ENCODE assay signal across 17 cellular contexts in genomic region chr12:40469736-40470135, GRCh38.
"Had no signal": no experiment of that assay in that cellular context is flagged by ENCODE, and none has a peak within 500 bp of the region (broad histone marks: within the 10 kb centered on the region; RNA-seq: fewer than 3 reads in every experiment).

No MANE protein-coding gene starts in this region.

- H3K4me3 Mint-ChIP-seq: activated CD4-positive, alpha-beta memory T cell treated with anti-CD3 and anti-CD28 coated beads for 36 hours; activated CD8-positive, alpha-beta memory T cell treated with anti-CD3 and anti-CD28 coated beads, Interleukin-2, amount 10 ng/mL, durations not matched to agents 7 days and 5 days; immature natural killer cell; mesothelial cell of epicardium; neural crest cell had no signal

- H3K4me1 ChIP-seq: gastrocnemius medialis, heart left ventricle, prostate gland, stomach had no signal

- H3K27me3 Mint-ChIP-seq: activated CD4-positive, alpha-beta memory T cell treated with anti-CD3 and anti-CD28 coated beads for 36 hours; activated CD8-positive, alpha-beta memory T cell treated with anti-CD3 and anti-CD28 coated beads, Interleukin-2, amount 10 ng/mL, durations not matched to agents 7 days and 5 days had no signal

- DNase-seq: activated CD4-positive, alpha-beta memory T cell treated with anti-CD3 and anti-CD28 coated beads for 36 hours; activated CD8-positive, alpha-beta memory T cell treated with anti-CD3 and anti-CD28 coated beads, Interleukin-2, amount 10 ng/mL, durations not matched to agents 7 days and 5 days; activated naive CD4-positive, alpha-beta T cell treated with anti-CD3 and anti-CD28 coated beads, Interleukin-2, amount 50 U/mL, for 16 hours; activated T-cell treated with anti-CD3 and anti-CD28 coated beads, Interleukin-2, amount 50 U/mL, for 1 hour; erythroblast; gastrocnemius medialis; heart left ventricle; immature natural killer cell; right cardiac atrium; stomach; WERI-Rb-1 had no signal

- H3K27ac ChIP-seq: gastrocnemius medialis, heart left ventricle, prostate gland, stomach, thoracic aorta, WERI-Rb-1 had no signal

- H3K9me3 Mint-ChIP-seq: activated CD4-positive, alpha-beta memory T cell treated with anti-CD3 and anti-CD28 coated beads for 36 hours; mesothelial cell of epicardium; neural crest cell had no signal

- H3K4me2 ChIP-seq: smooth muscle cell had no signal

- H3K9me3 ChIP-seq: gastrocnemius medialis, heart left ventricle, prostate gland, stomach, thoracic aorta had no signal

- H3K27ac Mint-ChIP-seq: activated CD4-positive, alpha-beta memory T cell treated with anti-CD3 and anti-CD28 coated beads for 36 hours; activated CD8-positive, alpha-beta memory T cell treated with anti-CD3 and anti-CD28 coated beads, Interleukin-2, amount 10 ng/mL, durations not matched to agents 7 days and 5 days; immature natural killer cell; mesothelial cell of epicardium had no signal

- H3K4me3 ChIP-seq: gastrocnemius medialis, heart left ventricle, lung, prostate gland, smooth muscle cell, stomach, thoracic aorta had no signal

- H3K36me3 Mint-ChIP-seq: activated CD4-positive, alpha-beta memory T cell treated with anti-CD3 and anti-CD28 coated beads for 36 hours; activated CD8-positive, alpha-beta memory T cell treated with anti-CD3 and anti-CD28 coated beads, Interleukin-2, amount 10 ng/mL, durations not matched to agents 7 days and 5 days; immature natural killer cell; mesothelial cell of epicardium had no signal

- H3K4me1 Mint-ChIP-seq: activated CD8-positive, alpha-beta memory T cell treated with anti-CD3 and anti-CD28 coated beads, Interleukin-2, amount 10 ng/mL, durations not matched to agents 7 days and 5 days; immature natural killer cell had no signal

- H3K27me3 ChIP-seq: gastrocnemius medialis, heart left ventricle, stomach had no signal

- H3K36me3 ChIP-seq: gastrocnemius medialis, heart left ventricle, prostate gland, stomach, thoracic aorta, WERI-Rb-1 had no signal
